1 cellular context compared by ENCODE assay signal in the genomic region with DNA sequence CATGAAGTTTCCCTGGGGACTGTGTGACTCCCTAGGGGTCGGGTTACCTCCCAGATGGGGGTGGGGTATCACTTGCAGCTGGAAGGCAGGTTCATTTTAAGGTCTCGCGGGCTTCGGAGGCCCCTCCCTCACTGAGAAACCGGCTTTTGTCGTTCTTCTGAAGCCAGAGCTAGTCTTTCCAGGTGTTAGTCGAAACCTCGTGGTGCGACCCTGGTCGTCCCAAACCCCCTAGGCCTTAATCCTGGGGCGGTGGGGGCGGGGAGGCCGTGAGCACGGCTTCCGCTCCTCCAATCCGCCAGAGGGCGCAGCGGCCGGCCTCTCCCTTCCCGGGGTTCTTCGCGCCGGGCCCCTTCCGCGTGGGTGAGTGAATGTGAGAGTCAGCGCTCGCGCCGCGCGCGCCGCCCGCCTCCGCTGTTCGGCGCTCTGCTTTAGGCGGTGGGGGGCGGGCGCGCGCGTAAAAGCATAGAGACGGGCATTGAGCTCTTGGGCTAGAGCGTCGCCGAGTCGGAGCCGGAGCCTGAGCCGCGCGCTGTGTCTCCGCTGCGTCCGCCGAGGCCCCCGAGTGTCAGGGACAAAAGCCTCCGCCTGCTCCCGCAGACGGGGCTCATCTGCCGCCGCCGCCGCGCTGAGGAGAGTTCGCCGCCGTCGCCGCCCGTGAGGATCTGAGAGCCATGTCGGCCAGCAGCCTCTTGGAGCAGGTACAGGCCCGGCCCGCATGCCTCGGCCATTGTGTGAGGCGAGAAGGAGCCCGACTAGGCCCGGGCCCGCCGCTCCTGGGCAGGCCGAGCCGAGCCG.
TF ChIP-seq lines count a peak whose summit lies in the region.

TSS of gene YTHDF2 (plus strand) at position 491 of the 795 bp plus-strand sequence. CDS start at position 672, 181 bp downstream.

TF ChIP-seq in K562, 482 proteins besides CTCF, POLR2A, EP300 and RAD21 (continued from another document and continues in another):
- TF ChIP-seq, protein P1, sequence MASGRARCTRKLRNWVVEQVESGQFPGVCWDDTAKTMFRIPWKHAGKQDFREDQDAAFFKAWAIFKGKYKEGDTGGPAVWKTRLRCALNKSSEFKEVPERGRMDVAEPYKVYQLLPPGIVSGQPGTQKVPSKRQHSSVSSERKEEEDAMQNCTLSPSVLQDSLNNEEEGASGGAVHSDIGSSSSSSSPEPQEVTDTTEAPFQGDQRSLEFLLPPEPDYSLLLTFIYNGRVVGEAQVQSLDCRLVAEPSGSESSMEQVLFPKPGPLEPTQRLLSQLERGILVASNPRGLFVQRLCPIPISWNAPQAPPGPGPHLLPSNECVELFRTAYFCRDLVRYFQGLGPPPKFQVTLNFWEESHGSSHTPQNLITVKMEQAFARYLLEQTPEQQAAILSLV (tag; IDR thresholded peaks at IDR 0.05), result no peak
- TF ChIP-seq ETV6 (IDR thresholded peaks at IDR 0.05; ENCODE audit: borderline replicate concordance in 1 of 2, low read depth in 2 of 2, low read length in 1 of 2), result peak in 1 of 2 experiments; percentile 43; a peak in 2 of 4 replicates
- 0 out of 2 replicates have a peak, but pooled peaks have one; percentile 52 for TF ChIP-seq ETV6 (CRISPR knock-in tag; IDR thresholded peaks at IDR 0.05; ENCODE audit: borderline replicate concordance)
- TF ChIP-seq, protein P2, sequence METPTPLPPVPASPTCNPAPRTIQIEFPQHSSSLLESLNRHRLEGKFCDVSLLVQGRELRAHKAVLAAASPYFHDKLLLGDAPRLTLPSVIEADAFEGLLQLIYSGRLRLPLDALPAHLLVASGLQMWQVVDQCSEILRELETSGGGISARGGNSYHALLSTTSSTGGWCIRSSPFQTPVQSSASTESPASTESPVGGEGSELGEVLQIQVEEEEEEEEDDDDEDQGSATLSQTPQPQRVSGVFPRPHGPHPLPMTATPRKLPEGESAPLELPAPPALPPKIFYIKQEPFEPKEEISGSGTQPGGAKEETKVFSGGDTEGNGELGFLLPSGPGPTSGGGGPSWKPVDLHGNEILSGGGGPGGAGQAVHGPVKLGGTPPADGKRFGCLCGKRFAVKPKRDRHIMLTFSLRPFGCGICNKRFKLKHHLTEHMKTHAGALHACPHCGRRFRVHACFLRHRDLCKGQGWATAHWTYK (CRISPR knock-in tag; IDR thresholded peaks at IDR 0.05), result peak; percentile 64; the same call in 1 of the 2 replicates
- TF ChIP-seq, protein P3, sequence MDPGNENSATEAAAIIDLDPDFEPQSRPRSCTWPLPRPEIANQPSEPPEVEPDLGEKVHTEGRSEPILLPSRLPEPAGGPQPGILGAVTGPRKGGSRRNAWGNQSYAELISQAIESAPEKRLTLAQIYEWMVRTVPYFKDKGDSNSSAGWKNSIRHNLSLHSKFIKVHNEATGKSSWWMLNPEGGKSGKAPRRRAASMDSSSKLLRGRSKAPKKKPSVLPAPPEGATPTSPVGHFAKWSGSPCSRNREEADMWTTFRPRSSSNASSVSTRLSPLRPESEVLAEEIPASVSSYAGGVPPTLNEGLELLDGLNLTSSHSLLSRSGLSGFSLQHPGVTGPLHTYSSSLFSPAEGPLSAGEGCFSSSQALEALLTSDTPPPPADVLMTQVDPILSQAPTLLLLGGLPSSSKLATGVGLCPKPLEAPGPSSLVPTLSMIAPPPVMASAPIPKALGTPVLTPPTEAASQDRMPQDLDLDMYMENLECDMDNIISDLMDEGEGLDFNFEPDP (CRISPR knock-in tag; IDR thresholded peaks at IDR 0.05), result no peak
- no peak for TF ChIP-seq ZFP36 (IDR thresholded peaks at IDR 0.05; ENCODE audit: low read depth, low read length, partially characterized antibody)
- TF ChIP-seq BCOR (IDR thresholded peaks at IDR 0.05), result peak; percentile 42; the same call in 1 of the 2 replicates
- peak; percentile 80 for TF ChIP-seq FUS (optimal IDR thresholded peaks at IDR 0.05; ENCODE audit: low read depth, low read length)
- no peak; the same call in none of the 2 replicates for TF ChIP-seq ZNF12 (CRISPR knock-in tag; IDR thresholded peaks at IDR 0.05)
- TF ChIP-seq TAL1 (IDR thresholded peaks at IDR 0.05), result peak; percentile 35; the same call in 1 of the 2 replicates
- TF ChIP-seq MCM3 (IDR thresholded peaks at IDR 0.05), result no peak
- peak; percentile 96 for TF ChIP-seq GTF2E2 (tag; IDR thresholded peaks at IDR 0.05)
- peak; percentile 84 for TF ChIP-seq NR2C2 (CRISPR knock-in tag; IDR thresholded peaks at IDR 0.05)
- TF ChIP-seq NR2C2 (tag; IDR thresholded peaks at IDR 0.05), result peak; percentile 88
- peak; percentile 95 for TF ChIP-seq ETV1 (tag; conservative IDR thresholded peaks at IDR 0.05; ENCODE audit: low read depth)
- TF ChIP-seq SAFB2 (IDR thresholded peaks at IDR 0.05; ENCODE audit: borderline replicate concordance, low read depth, low read length, severe bottlenecking), result no peak
- TF ChIP-seq BRCA1 (IDR thresholded peaks at IDR 0.05), result no peak
- no peak for TF ChIP-seq BRCA1 (CRISPR knock-in tag; IDR thresholded peaks at IDR 0.05)
- TF ChIP-seq, protein P4, sequence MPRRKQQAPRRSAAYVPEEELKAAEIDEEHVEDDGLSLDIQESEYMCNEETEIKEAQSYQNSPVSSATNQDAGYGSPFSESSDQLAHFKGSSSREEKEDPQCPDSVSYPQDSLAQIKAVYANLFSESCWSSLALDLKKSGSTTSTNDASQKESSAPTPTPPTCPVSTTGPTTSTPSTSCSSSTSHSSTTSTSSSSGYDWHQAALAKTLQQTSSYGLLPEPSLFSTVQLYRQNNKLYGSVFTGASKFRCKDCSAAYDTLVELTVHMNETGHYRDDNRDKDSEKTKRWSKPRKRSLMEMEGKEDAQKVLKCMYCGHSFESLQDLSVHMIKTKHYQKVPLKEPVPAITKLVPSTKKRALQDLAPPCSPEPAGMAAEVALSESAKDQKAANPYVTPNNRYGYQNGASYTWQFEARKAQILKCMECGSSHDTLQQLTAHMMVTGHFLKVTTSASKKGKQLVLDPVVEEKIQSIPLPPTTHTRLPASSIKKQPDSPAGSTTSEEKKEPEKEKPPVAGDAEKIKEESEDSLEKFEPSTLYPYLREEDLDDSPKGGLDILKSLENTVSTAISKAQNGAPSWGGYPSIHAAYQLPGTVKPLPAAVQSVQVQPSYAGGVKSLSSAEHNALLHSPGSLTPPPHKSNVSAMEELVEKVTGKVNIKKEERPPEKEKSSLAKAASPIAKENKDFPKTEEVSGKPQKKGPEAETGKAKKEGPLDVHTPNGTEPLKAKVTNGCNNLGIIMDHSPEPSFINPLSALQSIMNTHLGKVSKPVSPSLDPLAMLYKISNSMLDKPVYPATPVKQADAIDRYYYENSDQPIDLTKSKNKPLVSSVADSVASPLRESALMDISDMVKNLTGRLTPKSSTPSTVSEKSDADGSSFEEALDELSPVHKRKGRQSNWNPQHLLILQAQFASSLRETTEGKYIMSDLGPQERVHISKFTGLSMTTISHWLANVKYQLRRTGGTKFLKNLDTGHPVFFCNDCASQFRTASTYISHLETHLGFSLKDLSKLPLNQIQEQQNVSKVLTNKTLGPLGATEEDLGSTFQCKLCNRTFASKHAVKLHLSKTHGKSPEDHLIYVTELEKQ (CRISPR knock-in tag; IDR thresholded peaks at IDR 0.05), result no peak
- TF ChIP-seq, protein P5, sequence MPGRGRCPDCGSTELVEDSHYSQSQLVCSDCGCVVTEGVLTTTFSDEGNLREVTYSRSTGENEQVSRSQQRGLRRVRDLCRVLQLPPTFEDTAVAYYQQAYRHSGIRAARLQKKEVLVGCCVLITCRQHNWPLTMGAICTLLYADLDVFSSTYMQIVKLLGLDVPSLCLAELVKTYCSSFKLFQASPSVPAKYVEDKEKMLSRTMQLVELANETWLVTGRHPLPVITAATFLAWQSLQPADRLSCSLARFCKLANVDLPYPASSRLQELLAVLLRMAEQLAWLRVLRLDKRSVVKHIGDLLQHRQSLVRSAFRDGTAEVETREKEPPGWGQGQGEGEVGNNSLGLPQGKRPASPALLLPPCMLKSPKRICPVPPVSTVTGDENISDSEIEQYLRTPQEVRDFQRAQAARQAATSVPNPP (IDR thresholded peaks at IDR 0.05; ENCODE audit: borderline replicate concordance, insufficient read depth, insufficient read length), result no peak
- no peak for TF ChIP-seq YBX1 (IDR thresholded peaks at IDR 0.05)
- no peak for TF ChIP-seq ZFP30 (CRISPR knock-in tag; IDR thresholded peaks at IDR 0.05; ENCODE audit: borderline replicate concordance)
- no peak for TF ChIP-seq HOXB6 (CRISPR knock-in tag; IDR thresholded peaks at IDR 0.05; ENCODE audit: borderline replicate concordance)
- TF ChIP-seq PCBP2 (IDR thresholded peaks at IDR 0.05; ENCODE audit: low read depth, low read length, poor library complexity, severe bottlenecking), result no peak
- TF ChIP-seq EWSR1 (IDR thresholded peaks at IDR 0.05; ENCODE audit: borderline replicate concordance, low read depth, partially characterized antibody), result no peak
- no peak for TF ChIP-seq KHSRP (IDR thresholded peaks at IDR 0.05)
- no peak for TF ChIP-seq ZNF699 (CRISPR knock-in tag; IDR thresholded peaks at IDR 0.05; ENCODE audit: insufficient replicate concordance)
- peak; percentile 94 for TF ChIP-seq CREB1 (IDR thresholded peaks at IDR 0.05)
- TF ChIP-seq CREB1 (CRISPR knock-in tag; IDR thresholded peaks at IDR 0.05), result peak; percentile 93
- TF ChIP-seq RBBP5 (IDR thresholded peaks at IDR 0.05; ENCODE audit: borderline replicate concordance, insufficient read depth, low read length, poor library complexity, severe bottlenecking), result peak; percentile 93
- TF ChIP-seq HEY1 (CRISPR knock-in tag; IDR thresholded peaks at IDR 0.05; ENCODE audit: borderline replicate concordance), result no peak
- peak; percentile 36; the same call in 1 of the 2 replicates for TF ChIP-seq ZFP91 (CRISPR knock-in tag; IDR thresholded peaks at IDR 0.05)
- peak in 1 of 2 experiments; percentile 44; a peak in 1 of 4 replicates for TF ChIP-seq RCOR1 (IDR thresholded peaks at IDR 0.05; ENCODE audit: borderline replicate concordance in 1 of 2, low read depth in 2 of 2, low read length in 2 of 2)
- 0 out of 2 replicates have a peak, but pooled peaks have one; percentile 8 for TF ChIP-seq CEBPG (CRISPR knock-in tag; IDR thresholded peaks at IDR 0.05)
- TF ChIP-seq CEBPG (tag; conservative IDR thresholded peaks at IDR 0.05 in 1 of 2, IDR thresholded peaks at IDR 0.05 in 1 of 2), result no peak
- TF ChIP-seq ZNF41 (CRISPR knock-in tag; conservative IDR thresholded peaks at IDR 0.05), result no peak
- TF ChIP-seq ZNF583 (CRISPR knock-in tag; IDR thresholded peaks at IDR 0.05), result no peak
- TF ChIP-seq CUX1 (CRISPR knock-in tag; IDR thresholded peaks at IDR 0.05), result no peak
- TF ChIP-seq ARID2 (IDR thresholded peaks at IDR 0.05), result no peak
- peak in 1 of 2 experiments; percentile 79; a peak in 2 of 4 replicates for TF ChIP-seq BCLAF1 (IDR thresholded peaks at IDR 0.05; ENCODE audit: borderline replicate concordance in 1 of 2, control insufficient read depth in 1 of 2, low read depth in 2 of 2, low read length in 1 of 2)
- TF ChIP-seq CHCHD3 (CRISPR knock-in tag; IDR thresholded peaks at IDR 0.05), result no peak
